ENCODE assay signal across 1 cellular context in genomic region chr2:110101280-110101844, GRCh38.
A peak's percentile ranks its signal among the peaks of the same experiment; 100 is the strongest.
TF ChIP-seq lines count a peak whose summit lies in the region.

No MANE protein-coding gene starts in this region.

TF ChIP-seq in HepG2, 621 proteins besides CTCF, POLR2A, EP300 and RAD21 (continued from another document and continues in another):
- TF ChIP-seq ZNF282 (IDR thresholded peaks at IDR 0.05; ENCODE audit: partially characterized antibody) (no peak), ZNF234 (CRISPR knock-in tag; conservative IDR thresholded peaks at IDR 0.05) (no peak), HDAC6 (IDR thresholded peaks at IDR 0.05; ENCODE audit: low read depth, low read length) (no peak), IRX3 (CRISPR knock-in tag; IDR thresholded peaks at IDR 0.05; ENCODE audit: borderline replicate concordance, low read depth) (no peak), ELF3 (CRISPR knock-in tag; IDR thresholded peaks at IDR 0.05) (peak; percentile 74; the same call in 1 of the 2 replicates), TGIF2 (CRISPR knock-in tag; IDR thresholded peaks at IDR 0.05) (no peak), ZSCAN12 (CRISPR knock-in tag; IDR thresholded peaks at IDR 0.05) (no peak), HHEX (CRISPR knock-in tag; IDR thresholded peaks at IDR 0.05) (no peak), FOXM1 (CRISPR knock-in tag; IDR thresholded peaks at IDR 0.05) (no peak), IRF1 (CRISPR knock-in tag; IDR thresholded peaks at IDR 0.05; ENCODE audit: low read depth) (no peak), ZNF792 (CRISPR knock-in tag; IDR thresholded peaks at IDR 0.05) (no peak), HMG20A (CRISPR knock-in tag; IDR thresholded peaks at IDR 0.05; ENCODE audit: borderline replicate concordance) (0 out of 2 replicates have a peak, but pooled peaks have one; percentile 36), GZF1 (CRISPR knock-in tag; IDR thresholded peaks at IDR 0.05) (no peak), MXD1 (CRISPR knock-in tag; IDR thresholded peaks at IDR 0.05) (no peak), BRCA1 (CRISPR knock-in tag; IDR thresholded peaks at IDR 0.05) (no peak), PAF1 (CRISPR knock-in tag; IDR thresholded peaks at IDR 0.05) (no peak), ZNF737 (CRISPR knock-in tag; IDR thresholded peaks at IDR 0.05; ENCODE audit: borderline replicate concordance) (no peak), ZFY (CRISPR knock-in tag; IDR thresholded peaks at IDR 0.05) (peak; percentile 37; the same call in 1 of the 2 replicates), ARID2 (CRISPR knock-in tag; IDR thresholded peaks at IDR 0.05; ENCODE audit: borderline replicate concordance) (no peak), ZNF142 (CRISPR knock-in tag; IDR thresholded peaks at IDR 0.05) (no peak), RBM22 (optimal IDR thresholded peaks at IDR 0.05; ENCODE audit: low read length) (no peak), MAFG (CRISPR knock-in tag; IDR thresholded peaks at IDR 0.05) (no peak), CHCHD3 (CRISPR knock-in tag; IDR thresholded peaks at IDR 0.05) (no peak), E2F2 (CRISPR knock-in tag; IDR thresholded peaks at IDR 0.05; ENCODE audit: borderline replicate concordance) (no peak), ZNF138 (CRISPR knock-in tag; IDR thresholded peaks at IDR 0.05; ENCODE audit: low read depth) (no peak), ZNF563 (CRISPR knock-in tag; IDR thresholded peaks at IDR 0.05) (no peak), PLRG1 (conservative IDR thresholded peaks at IDR 0.05) (no peak), KLF13 (CRISPR knock-in tag; IDR thresholded peaks at IDR 0.05) (no peak), ETV5 (CRISPR knock-in tag; IDR thresholded peaks at IDR 0.05; ENCODE audit: borderline replicate concordance) (peak; percentile 83; the same call in 1 of the 2 replicates), TFDP2 (CRISPR knock-in tag; IDR thresholded peaks at IDR 0.05) (no peak), STAT5B (CRISPR knock-in tag; IDR thresholded peaks at IDR 0.05) (no peak), ZMYM4 (CRISPR knock-in tag; IDR thresholded peaks at IDR 0.05) (peak; percentile 34; the same call in 1 of the 2 replicates), ZXDC (CRISPR knock-in tag; IDR thresholded peaks at IDR 0.05) (no peak), ZNF124 (CRISPR knock-in tag; IDR thresholded peaks at IDR 0.05) (no peak), ZNF260 (CRISPR knock-in tag; IDR thresholded peaks at IDR 0.05; ENCODE audit: borderline replicate concordance, low read depth) (no peak), ZNF263 (CRISPR knock-in tag; IDR thresholded peaks at IDR 0.05) (peak; percentile 70), CC2D1A (CRISPR knock-in tag; IDR thresholded peaks at IDR 0.05) (no peak), ZMAT5 (CRISPR knock-in tag; IDR thresholded peaks at IDR 0.05; ENCODE audit: borderline replicate concordance, low read depth) (no peak), ZBTB7B (CRISPR knock-in tag; IDR thresholded peaks at IDR 0.05) (0 out of 2 replicates have a peak, but pooled peaks have one; percentile 37), PHF20 (CRISPR knock-in tag; IDR thresholded peaks at IDR 0.05) (no peak), PATZ1 (CRISPR knock-in tag; IDR thresholded peaks at IDR 0.05) (peak; percentile 88), MTF2 (CRISPR knock-in tag; IDR thresholded peaks at IDR 0.05; ENCODE audit: borderline replicate concordance) (0 out of 2 replicates have a peak, but pooled peaks have one; percentile 55), FOSL2 (CRISPR knock-in tag; IDR thresholded peaks at IDR 0.05) (peak; percentile 77), TEAD2 (CRISPR knock-in tag; IDR thresholded peaks at IDR 0.05) (no peak), THAP9 (CRISPR knock-in tag; IDR thresholded peaks at IDR 0.05; ENCODE audit: borderline replicate concordance) (no peak)
